Comparison of ENCODE assay signal across 9 cellular contexts in genomic region chr1:93704063-93704462, GRCh38. TPM values are rescaled to one million over a fixed set of nuclear protein-coding genes. Genes with fewer than 3 reads are reported as not detected.
DNase-seq lines count a peak whose midpoint lies in the region; ATAC-seq, FAIRE-seq and TF ChIP-seq lines count a peak whose summit lies in the region.
"Had no signal": no experiment of that assay in that cellular context is flagged by ENCODE, and none has a peak within 500 bp of the region (broad histone marks: within the 10 kb centered on the region; RNA-seq: fewer than 3 reads in every experiment).

No MANE protein-coding gene starts in this region.

- WGBS in H1 (ENCODE audit: extremely low coverage in 1 of 2, insufficient coverage in 1 of 2, insufficient read length in 1 of 2, insufficient replicate concordance in 2 of 2, low coverage in 1 of 2, low lambda C conversion rate in 2 of 2, missing lambda C conversion rate in 1 of 2), 2 experiments, result 94 to 100% methylated on average over 1 to 2 of the region's 2 CpGs

- H3K79me1 ChIP-seq in H1 (ENCODE audit: low read depth, low read length), result no peaks in the 10 kb centered on the region

- no peak overlapping the region for H2AFZ ChIP-seq in H1 (ENCODE audit: low read length)

- no peaks in the 10 kb centered on the region for H4K20me1 ChIP-seq in H1 (replicated peaks in 1 of 2; ENCODE audit: control insufficient read depth in 1 of 2, insufficient read depth in 2 of 2, low read length in 2 of 2)

- H3K4me2 ChIP-seq in H1 (ENCODE audit: insufficient read depth in 1 of 2, low read depth in 2 of 2, low read length in 2 of 2), result no peak overlapping the region

- no peak overlapping the region for H3K56ac ChIP-seq in H1 (replicated peaks; ENCODE audit: insufficient read length, low read depth, low read length)

- no peak overlapping the region for H2BK20ac ChIP-seq in H1 (ENCODE audit: low read length)

- no peak overlapping the region for H2BK120ac ChIP-seq in H1 (replicated peaks; ENCODE audit: low read depth, low read length)

- H2BK12ac ChIP-seq in H1 (ENCODE audit: low read depth, low read length), result no peak overlapping the region

- no peak for TF ChIP-seq POLR2A in H1 (IDR thresholded peaks at IDR 0.05; ENCODE audit: control extremely low read depth in 1 of 2, low read depth in 2 of 2, low read length in 2 of 2)

- no peak overlapping the region for H4K8ac ChIP-seq in H1 (ENCODE audit: extremely low read depth, insufficient read depth, low read length)

- H3K23ac ChIP-seq in H1 (ENCODE audit: insufficient read length), result no peak overlapping the region

- no peaks in the 10 kb centered on the region; a peak in 1 of 7 replicates for H3K27me3 ChIP-seq in H1 (replicated peaks in 1 of 4; ENCODE audit: control insufficient read depth in 3 of 4, extremely low read depth in 1 of 4, insufficient read depth in 3 of 4, low read length in 3 of 4)

- H2AK5ac ChIP-seq in H1 (ENCODE audit: low read depth, low read length), result no peak overlapping the region

- H3K36me3 ChIP-seq in H1 (ENCODE audit: control insufficient read depth in 2 of 4, insufficient read depth in 4 of 4, low read length in 3 of 4), result no peaks in the 10 kb centered on the region

- CTCF ChIA-PET in H1 (lab: Charles Lee; ENCODE audit: partially characterized antibody), result interaction anchor here (1.0 to 4.0 kb wide), 4 partner anchors 37 to 110 kb away, joined by 3 to 33 read pairs (median 7); no protein-coding TSS in a partner anchor

- 0 out of 2 replicates have a peak overlapping the region, but pooled peaks have one; percentile 29 for H2BK15ac ChIP-seq in H1 (ENCODE audit: low read length)

- H3K18ac ChIP-seq in H1 (ENCODE audit: extremely low read depth, low read length), result no peak overlapping the region

- no peak overlapping the region for H4K91ac ChIP-seq in H1 (replicated peaks; ENCODE audit: insufficient read length, low read length)

- no peak for TF ChIP-seq EP300 in H1 (IDR thresholded peaks at IDR 0.05; ENCODE audit: borderline replicate concordance in 1 of 2, low read depth in 2 of 2, low read length in 2 of 2)

- no peak overlapping the region for H3K27ac ChIP-seq in H1 (ENCODE audit: low read depth, low read length)

- TF ChIP-seq CTCF in GM12864 (IDR thresholded peaks at IDR 0.05; ENCODE audit: low read depth, low read length, missing control alignments) (no peak), H1 (IDR thresholded peaks at IDR 0.05; ENCODE audit: control extremely low read depth in 1 of 3, insufficient read depth in 1 of 3, low read depth in 1 of 3, low read length in 3 of 3) (no peak)

- peaks cover 0 to 7% (median 4%) of the 10 kb centered on the region in 4 experiments; a peak in 5 of 7 replicates for H3K4me1 ChIP-seq in H1 (replicated peaks in 1 of 4; ENCODE audit: control insufficient read depth in 3 of 4, insufficient read depth in 4 of 4, low read length in 3 of 4)

- H3K23me2 ChIP-seq in H1 (ENCODE audit: low read depth, low read length), result no peaks in the 10 kb centered on the region

- DNase-seq in GM12864 (ENCODE audit: low read depth), result peak; percentile 95
- no peak for DNase-seq in H1 (ENCODE audit: low read depth in 1 of 2, low spot score in 2 of 2)
- no peak for DNase-seq in RKO (ENCODE audit: low spot score)
- no peak for DNase-seq in SHP77 (lab: John Stamatoyannopoulos, UW)
- no peak for DNase-seq in occipital lobe (lab: John Stamatoyannopoulos, UW)
- DNase-seq: DND-41 had no signal

- H4K5ac ChIP-seq in H1 (ENCODE audit: insufficient read length, low read depth, low read length), result no peak overlapping the region

- no peaks in the 10 kb centered on the region for H3K9me3 ChIP-seq in H1 (ENCODE audit: insufficient read depth in 2 of 2, low read depth in 1 of 2, low read length in 1 of 2)

- no peak overlapping the region for H3K14ac ChIP-seq in H1 (ENCODE audit: insufficient read length)

- no peak for TF ChIP-seq RAD21 in H1 (IDR thresholded peaks at IDR 0.05 in 1 of 2, conservative IDR thresholded peaks at IDR 0.05 in 1 of 2; ENCODE audit: low read depth in 2 of 2, low read length in 2 of 2)

- H3K4ac ChIP-seq in H1 (replicated peaks; ENCODE audit: insufficient read length, low read depth, low read length), result no peak overlapping the region

- POLR2A ChIA-PET in H1 (lab: Charles Lee; ENCODE audit: partially characterized antibody), result interaction anchor here (0.7 kb wide), 1 partner anchor 143 kb away, joined by 4 read pairs; no protein-coding TSS in a partner anchor

- no peaks in the 10 kb centered on the region for H3K79me2 ChIP-seq in H1 (ENCODE audit: control insufficient read depth in 1 of 2, insufficient read depth in 2 of 2, low read length in 2 of 2)

- H3K4me3 ChIP-seq in GM12864 (ENCODE audit: low read depth, low read length), result no peak overlapping the region
- no peak overlapping the region for H3K4me3 ChIP-seq in H1 (ENCODE audit: extremely low read depth in 1 of 4, insufficient read depth in 2 of 4, low read depth in 3 of 4, low read length in 4 of 4)

- FAIRE-seq in H1 (lab: Jason Lieb, UNC), result no peak

- no peak overlapping the region for H3K9ac ChIP-seq in H1 (replicated peaks in 1 of 4; ENCODE audit: extremely low read depth in 1 of 4, low read depth in 3 of 4, low read length in 3 of 4)

- no peak overlapping the region for H2BK5ac ChIP-seq in H1 (ENCODE audit: low read depth, low read length)

- ATAC-seq in GM21360 (IDR thresholded peaks at IDR 0.05; ENCODE audit: unreplicated experiment) (peak; percentile 40), HG03196 (IDR thresholded peaks at IDR 0.05; ENCODE audit: unreplicated experiment) (peak; percentile 39), HG03108 (IDR thresholded peaks at IDR 0.05; ENCODE audit: unreplicated experiment) (no peak)

TF ChIP-seq in H1, 55 proteins besides CTCF, POLR2A, EP300 and RAD21:
- TF ChIP-seq NANOG (IDR thresholded peaks at IDR 0.05; ENCODE audit: insufficient read depth, low read depth, low read length, poor library complexity, severe bottlenecking) (no peak), TCF12 (IDR thresholded peaks at IDR 0.05; ENCODE audit: low read depth, low read length) (no peak), EGR1 (IDR thresholded peaks at IDR 0.05; ENCODE audit: borderline replicate concordance, low read depth, low read length) (no peak), PHF8 (conservative IDR thresholded peaks at IDR 0.05; ENCODE audit: low read depth, low read length) (no peak), ASH2L (IDR thresholded peaks at IDR 0.05; ENCODE audit: low read length) (no peak), KDM5A (IDR thresholded peaks at IDR 0.05; ENCODE audit: low read length) (no peak), KDM4A (IDR thresholded peaks at IDR 0.05; ENCODE audit: low read depth, low read length, severe bottlenecking) (no peak), RNF2 (IDR thresholded peaks at IDR 0.05; ENCODE audit: borderline replicate concordance, low read depth, low read length, missing control alignments, poor library complexity, severe bottlenecking) (no peak), YY1 (IDR thresholded peaks at IDR 0.05; ENCODE audit: low read depth, low read length) (no peak), CHD1 (IDR thresholded peaks at IDR 0.05; ENCODE audit: low read depth, low read length) (no peak), SRF (IDR thresholded peaks at IDR 0.05; ENCODE audit: low read depth, low read length) (no peak)

RNA-seq across cellular contexts. Expression of gene BCAR3, which starts 22.4 kb away (rescaled TPM):
- total RNA-seq in H1 (2021; fragmentation: NEBNext Ultra II Directional; extraction: Animal tissue kit (Norgen Biotek cat#: 25700)), result 8.3 and 9.2 TPM in 2 replicates
- 5.6 and 7.3 TPM in 2 replicates for polyA plus RNA-seq in H1 (2011; rRNA removed)
- 6.6 TPM for polyA plus RNA-seq in H1 (2011; cell fraction: cytosol; rRNA removed)
- 9.7 TPM for polyA plus RNA-seq in H1 (2011; cell fraction: nucleus; rRNA removed)
- polyA plus RNA-seq in H1 (2012, experiment 1 of 2), result 7.0 to 8.0 TPM (median 7.8 TPM) in 4 replicates
- polyA plus RNA-seq in H1 (2012, experiment 2 of 2), result 6.1 TPM
- polyA plus RNA-seq in H1 (2013, experiment 1 of 2), result 5.1 TPM
- polyA plus RNA-seq in H1 (2013, experiment 2 of 2), result 5.2 TPM
- polyA minus RNA-seq in H1 (2011; rRNA and poly(A)+ RNA removed), result 10.9 and 11.0 TPM in 2 replicates
- 19.4 TPM for polyA minus RNA-seq in H1 (2011; cell fraction: cytosol; rRNA and poly(A)+ RNA removed)
- 14.6 TPM for polyA minus RNA-seq in H1 (2011; cell fraction: nucleus; rRNA and poly(A)+ RNA removed)
- 5.9 TPM for total RNA-seq in occipital lobe
